In genomic region chr6:109091314-109092009, GRCh38 we compare ENCODE assay signal across 12 cellular contexts. TPM values are rescaled to one million over a fixed set of nuclear protein-coding genes. Genes with fewer than 3 reads are reported as not detected.
A peak's percentile ranks its signal among the peaks of the same experiment; 100 is the strongest.
DNase-seq lines count a peak whose midpoint lies in the region; ATAC-seq and TF ChIP-seq lines count a peak whose summit lies in the region.
"Had no signal": no experiment of that assay in that cellular context is flagged by ENCODE, and none has a peak within 500 bp of the region (broad histone marks: within the 10 kb centered on the region; RNA-seq: fewer than 3 reads in every experiment).

No MANE protein-coding gene starts in this region.

- TF ChIP-seq CTCF in left lung (IDR thresholded peaks at IDR 0.05), result no peak
- TF ChIP-seq CTCF in suprapubic skin (IDR thresholded peaks at IDR 0.05), result no peak

- H3K9me3 ChIP-seq in left lung (no peaks in the 10 kb centered on the region), suprapubic skin (no peaks in the 10 kb centered on the region)

- H3K4me3 Mint-ChIP-seq in activated naive CD4-positive, alpha-beta T cell treated with anti-CD3 and anti-CD28 coated beads, Interleukin-2, amount 50 U/mL, for 24 hours, result peak overlapping the region; percentile 75
- peak overlapping the region; percentile 71 for H3K4me3 Mint-ChIP-seq in activated naive CD8-positive, alpha-beta T cell

- H3K9me3 Mint-ChIP-seq in activated naive CD4-positive, alpha-beta T cell treated with anti-CD3 and anti-CD28 coated beads, Interleukin-2, amount 50 U/mL, for 24 hours, result no peaks in the 10 kb centered on the region
- no peaks in the 10 kb centered on the region for H3K9me3 Mint-ChIP-seq in activated naive CD8-positive, alpha-beta T cell (ENCODE audit: low read depth)

- no peak overlapping the region for H3K27ac ChIP-seq in left lung
- H3K27ac ChIP-seq in suprapubic skin, result no peak overlapping the region
- H3K27ac ChIP-seq: C4-2B had no signal

- peaks cover 3% of the 10 kb centered on the region for H3K36me3 Mint-ChIP-seq in activated naive CD4-positive, alpha-beta T cell treated with anti-CD3 and anti-CD28 coated beads, Interleukin-2, amount 50 U/mL, for 24 hours
- H3K36me3 Mint-ChIP-seq in activated naive CD8-positive, alpha-beta T cell, result peaks cover 2% of the 10 kb centered on the region

- H3K27me3 ChIP-seq in left lung (no peaks in the 10 kb centered on the region), suprapubic skin (no peaks in the 10 kb centered on the region)

- TF ChIP-seq POLR2A in suprapubic skin (IDR thresholded peaks at IDR 0.05), result no peak

- H3K4me1 ChIP-seq in left lung (peaks cover 0 to 50% of the 10 kb centered on the region in 2 donors), suprapubic skin (peaks cover 67% of the 10 kb centered on the region)

- no peak for ATAC-seq in left lung

- WGBS in suprapubic skin, result 92% methylated on average over 5 of the region's 5 CpGs

- intact Hi-C loops in left lung (cut with DNase I), result no loop called here

- no peak for TF ChIP-seq EP300 in suprapubic skin (IDR thresholded peaks at IDR 0.05)

- H3K4me1 Mint-ChIP-seq in activated naive CD4-positive, alpha-beta T cell treated with anti-CD3 and anti-CD28 coated beads, Interleukin-2, amount 50 U/mL, for 24 hours, result peaks cover 62% of the 10 kb centered on the region
- peaks cover 56% of the 10 kb centered on the region for H3K4me1 Mint-ChIP-seq in activated naive CD8-positive, alpha-beta T cell (ENCODE audit: low read depth)

- H3K36me3 ChIP-seq in left lung (no peaks in the 10 kb centered on the region), suprapubic skin (no peaks in the 10 kb centered on the region)

- DNase-seq in activated naive CD4-positive, alpha-beta T cell (lab: John Stamatoyannopoulos, UW), result no peak
- no peak for DNase-seq in left lung
- no peak for DNase-seq in suprapubic skin (ENCODE audit: low spot score in 2 of 2)
- DNase-seq in iPS-NIHi11 (ENCODE audit: low spot score), result no peak
- no peak for DNase-seq in NCI-H187 (lab: John Stamatoyannopoulos, UW)
- no peak for DNase-seq in DMS53 (lab: John Stamatoyannopoulos, UW)
- DNase-seq: activated CD4-positive, alpha-beta T cell treated with anti-CD3 and anti-CD28 coated beads, Interleukin-2, amount 50 U/mL, for 48 hours; NCI-H1092 treated with DMSO at 0.1 percent for 48 hours; RPMI8226 had no signal

- no peak overlapping the region for H3K27ac Mint-ChIP-seq in activated naive CD4-positive, alpha-beta T cell treated with anti-CD3 and anti-CD28 coated beads, Interleukin-2, amount 50 U/mL, for 24 hours
- no peak overlapping the region for H3K27ac Mint-ChIP-seq in activated naive CD8-positive, alpha-beta T cell

- H3K27me3 Mint-ChIP-seq in activated naive CD4-positive, alpha-beta T cell treated with anti-CD3 and anti-CD28 coated beads, Interleukin-2, amount 50 U/mL, for 24 hours, result no peaks in the 10 kb centered on the region
- no peaks in the 10 kb centered on the region for H3K27me3 Mint-ChIP-seq in activated naive CD8-positive, alpha-beta T cell

- H3K4me3 ChIP-seq in left lung (peak overlapping the region; percentile 69 to 70), suprapubic skin (peak overlapping the region; percentile 69)

RNA-seq across cellular contexts. Expression of gene SESN1, which starts 3.2 kb away (rescaled TPM):
- total RNA-seq in left lung (10 to 100 TPM; 20.5 to 52.1 TPM), suprapubic skin (100 to 1,000 TPM in 1 of 4 donors, 10 to 100 TPM in 3; 70.7 to 207 (median 86.7) TPM)

RNA-seq across cellular contexts. Expression of gene CEP57L1, which starts 3.8 kb away (rescaled TPM):
- total RNA-seq in left lung, result 10 to 100 TPM; 11.3 to 12.6 TPM
- total RNA-seq in suprapubic skin, result 10 to 100 TPM; 10.3 to 18.8 (median 13.8) TPM
